8 cellular contexts compared by ENCODE assay signal in the genomic region with DNA sequence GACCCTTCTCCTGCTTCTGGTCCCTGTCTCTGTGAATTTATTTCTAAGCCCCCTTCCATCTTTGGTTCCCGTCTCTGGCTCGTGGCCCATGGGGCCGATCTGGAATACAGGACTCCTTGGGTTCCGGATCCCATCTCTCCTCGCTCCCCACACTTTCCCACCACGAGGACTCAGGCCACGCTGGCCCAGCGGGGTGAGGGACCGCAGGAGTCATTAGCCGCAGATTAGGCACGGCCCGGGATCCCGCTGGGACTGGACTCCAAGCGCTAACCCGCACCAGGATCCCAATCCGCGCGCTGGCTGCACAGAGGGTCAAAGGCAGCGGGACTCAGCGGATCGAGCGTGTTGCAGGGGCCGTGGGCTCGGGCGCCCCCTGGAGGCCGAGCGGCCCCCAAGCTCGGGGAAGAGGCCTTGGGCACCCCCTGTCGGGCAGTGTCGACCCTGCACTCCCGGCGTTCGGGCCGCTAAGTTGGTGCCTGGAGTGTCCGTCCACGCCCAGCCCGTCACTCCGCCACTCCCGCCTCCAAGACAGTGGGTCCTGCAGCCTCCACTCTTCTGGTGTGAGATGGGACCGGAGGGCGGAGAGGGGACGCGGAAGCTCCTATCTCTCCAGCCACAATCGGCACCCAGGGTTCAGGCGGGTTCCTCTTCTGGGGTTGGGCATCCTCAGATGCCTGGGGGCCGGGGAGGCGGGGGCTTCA. TPM values are rescaled to one million over a fixed set of nuclear protein-coding genes. Genes with fewer than 3 reads are reported as not detected.
A peak's percentile ranks its signal among the peaks of the same experiment; 100 is the strongest.
DNase-seq lines count a peak whose midpoint lies in the region; ATAC-seq and TF ChIP-seq lines count a peak whose summit lies in the region.

No MANE protein-coding gene starts in this region.

- H3K4me3 ChIP-seq in RWPE2 (ENCODE audit: severe bottlenecking): peak overlapping the region; percentile 51

- H3K27me3 ChIP-seq in RWPE2 (ENCODE audit: insufficient read depth, poor library complexity, severe bottlenecking): peaks cover 32% of the 10 kb centered on the region

- H3K9me3 ChIP-seq in RWPE2 (ENCODE audit: severe bottlenecking): no peaks in the 10 kb centered on the region

- no peak overlapping the region for H3K27ac ChIP-seq in RWPE2 (ENCODE audit: poor library complexity, severe bottlenecking)
- no peak overlapping the region for H3K27ac ChIP-seq in substantia nigra (ENCODE audit: low read depth, low read length, poor library complexity, severe bottlenecking)

- ATAC-seq in GM21717 (IDR thresholded peaks at IDR 0.05; ENCODE audit: unreplicated experiment): peak; percentile 44
- ATAC-seq in RWPE2 (ENCODE audit: low read depth): peak; percentile 43

- TF ChIP-seq CTCF in RWPE2 (IDR thresholded peaks at IDR 0.05; ENCODE audit: poor library complexity, severe bottlenecking): peak; percentile 99

- H3K36me3 ChIP-seq in RWPE2 (ENCODE audit: low read depth): peaks cover 10% of the 10 kb centered on the region

- DNase-seq in EH (ENCODE audit: low read depth): peak; percentile 92
- DNase-seq in LHCN-M2 (ENCODE audit: low read depth): peak; percentile 81
- peak; percentile 80 for DNase-seq in RWPE2 (ENCODE audit: low spot score)
- peak; percentile 68 for DNase-seq in activated gamma-delta T cell (lab: John Stamatoyannopoulos, UW)
- peak; percentile 79 for DNase-seq in foreskin melanocyte
- peak in 51 of 56 donors; percentile 43 to 90 (median 75) for DNase-seq in nucleus accumbens (lab: John Stamatoyannopoulos, UW)
- peak in 48 of 49 donors; percentile 26 to 92 (median 74) for DNase-seq in substantia nigra (lab: John Stamatoyannopoulos, UW)

- H3K4me1 ChIP-seq in RWPE2 (ENCODE audit: insufficient read depth, poor library complexity, severe bottlenecking): no peaks in the 10 kb centered on the region

RNA-seq across cellular contexts. Expression of a gene that starts 9.5 kb away (rescaled TPM):
- total RNA-seq in LHCN-M2 (2014; rRNA removed): 143 and 171 TPM in 2 replicates
- 139 TPM for polyA plus RNA-seq in LHCN-M2 (2012)

RNA-seq across cellular contexts. Expression of a gene that starts 12.0 kb away (rescaled TPM):
- 10.0 and 29.8 TPM in 2 replicates for total RNA-seq in LHCN-M2 (2014; rRNA removed)
- polyA plus RNA-seq in LHCN-M2 (2012): 7.8 TPM

RNA-seq across cellular contexts. Expression of a gene that starts 22.4 kb away (rescaled TPM):
- total RNA-seq in LHCN-M2 (2014; rRNA removed): 1.2 and 1.4 TPM in 2 replicates
- 3.1 TPM for polyA plus RNA-seq in LHCN-M2 (2012)
